1 cellular context compared by ENCODE assay signal in genomic region chr13:20803180-20803965, GRCh38.
TF ChIP-seq lines count a peak whose summit lies in the region.

No MANE protein-coding gene starts in this region.

TF ChIP-seq in K562, 482 proteins besides CTCF, POLR2A, EP300 and RAD21 (continued from another document and continues in another):
- TF ChIP-seq BCLAF1 (IDR thresholded peaks at IDR 0.05; ENCODE audit: borderline replicate concordance in 1 of 2, control insufficient read depth in 1 of 2, low read depth in 2 of 2, low read length in 1 of 2) (no peak), CREB3 (tag; conservative IDR thresholded peaks at IDR 0.05; ENCODE audit: low read depth) (0 out of 2 replicates have a peak, but pooled peaks have one; percentile 23), ZNF592 (IDR thresholded peaks at IDR 0.05) (peak; percentile 78), MCM3 (IDR thresholded peaks at IDR 0.05) (no peak), PCBP1 (IDR thresholded peaks at IDR 0.05; ENCODE audit: low read depth, low read length, poor library complexity, severe bottlenecking) (no peak), KAT8 (IDR thresholded peaks at IDR 0.05; ENCODE audit: low read depth) (no peak), ZNF282 (CRISPR knock-in tag; IDR thresholded peaks at IDR 0.05) (no peak), THRA (IDR thresholded peaks at IDR 0.05) (no peak), ZNF449 (CRISPR knock-in tag; IDR thresholded peaks at IDR 0.05) (no peak), KDM1A (IDR thresholded peaks at IDR 0.05) (no peak), TFAM (CRISPR knock-in tag; conservative IDR thresholded peaks at IDR 0.05) (no peak), ZBTB12 (CRISPR knock-in tag; IDR thresholded peaks at IDR 0.05) (0 out of 2 replicates have a peak, but pooled peaks have one; percentile 36), PRDM10 (IDR thresholded peaks at IDR 0.05; ENCODE audit: partially characterized antibody) (no peak), MLLT1 (IDR thresholded peaks at IDR 0.05) (no peak), HNRNPK (IDR thresholded peaks at IDR 0.05; ENCODE audit: low read depth, low read length, poor library complexity, severe bottlenecking) (no peak), THRAP3 (IDR thresholded peaks at IDR 0.05; ENCODE audit: borderline replicate concordance) (no peak), PML (IDR thresholded peaks at IDR 0.05; ENCODE audit: low read length) (no peak), SP2 (IDR thresholded peaks at IDR 0.05; ENCODE audit: extremely low read depth, low read depth, low read length, poor library complexity, severe bottlenecking) (no peak), DEAF1 (CRISPR knock-in tag; IDR thresholded peaks at IDR 0.05) (no peak), FOXK1 (CRISPR knock-in tag; IDR thresholded peaks at IDR 0.05; ENCODE audit: borderline replicate concordance) (no peak), ZNF583 (CRISPR knock-in tag; IDR thresholded peaks at IDR 0.05) (no peak), HSF4 (CRISPR knock-in tag; IDR thresholded peaks at IDR 0.05; ENCODE audit: borderline replicate concordance) (no peak), DMBX1 (CRISPR knock-in tag; IDR thresholded peaks at IDR 0.05; ENCODE audit: borderline replicate concordance) (peak; percentile 86), POLR2AphosphoS5 (IDR thresholded peaks at IDR 0.05; ENCODE audit: control insufficient read depth, insufficient read depth, low read depth, low read length) (no peak), POLR3G (IDR thresholded peaks at IDR 0.05; ENCODE audit: extremely low read depth, insufficient read length, insufficient replicate concordance) (no peak), ZBTB34 (CRISPR knock-in tag; IDR thresholded peaks at IDR 0.05) (no peak), FIP1L1 (IDR thresholded peaks at IDR 0.05; ENCODE audit: low read depth, low read length, poor library complexity, severe bottlenecking) (no peak), NFE2 (IDR thresholded peaks at IDR 0.05; ENCODE audit: low read depth) (no peak), TCF15 (CRISPR knock-in tag; IDR thresholded peaks at IDR 0.05) (no peak), ZNF263 (CRISPR knock-in tag; IDR thresholded peaks at IDR 0.05; ENCODE audit: borderline replicate concordance) (no peak), ZKSCAN8 (CRISPR knock-in tag; IDR thresholded peaks at IDR 0.05) (no peak), ZNF175 (CRISPR knock-in tag; IDR thresholded peaks at IDR 0.05; ENCODE audit: low read depth) (peak; percentile 82), ZNF830 (CRISPR knock-in tag; IDR thresholded peaks at IDR 0.05) (no peak), IRF1 (CRISPR knock-in tag; IDR thresholded peaks at IDR 0.05; ENCODE audit: borderline replicate concordance) (no peak)
